Comparison of ENCODE assay signal across 21 cellular contexts in the genomic region with DNA sequence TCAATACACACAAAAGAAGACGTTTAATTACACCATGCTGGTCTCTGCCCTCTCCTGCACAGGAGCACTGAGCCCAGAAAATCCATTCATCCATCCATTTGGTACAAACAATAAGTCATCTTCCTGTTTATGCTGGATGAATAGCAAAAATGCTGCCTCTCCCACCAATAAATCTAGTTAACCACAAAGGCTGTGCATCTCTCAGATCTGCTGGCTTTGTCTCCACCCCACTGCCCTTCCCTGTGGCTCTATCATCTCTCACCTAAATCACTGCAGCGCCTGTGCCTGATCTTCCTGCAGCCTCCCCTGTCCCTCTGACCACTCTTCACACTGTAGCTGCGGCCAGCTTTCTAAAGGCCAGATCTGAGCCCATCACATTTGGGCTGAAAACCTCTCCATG.
DNase-seq lines count a peak whose midpoint lies in the region.
"Had no signal": no experiment of that assay in that cellular context is flagged by ENCODE, and none has a peak within 500 bp of the region (broad histone marks: within the 10 kb centered on the region; RNA-seq: fewer than 3 reads in every experiment).

No MANE protein-coding gene starts in this region.

- no peaks in the 10 kb centered on the region for H3K9me3 ChIP-seq in skeletal muscle satellite cell (replicated peaks; ENCODE audit: low read length)
- H3K9me3 ChIP-seq: adrenal gland, colonic mucosa, esophagus squamous epithelium, right atrium auricular region had no signal

- H3K27ac ChIP-seq in epithelial cell of prostate: no peak overlapping the region
- H3K27ac ChIP-seq: 22Rv1, adrenal gland, colonic mucosa, esophagus squamous epithelium, right atrium auricular region had no signal

- no peaks in the 10 kb centered on the region for H3K36me3 ChIP-seq in skeletal muscle satellite cell (ENCODE audit: insufficient read depth, low read length)
- H3K36me3 ChIP-seq: adrenal gland, colonic mucosa, esophagus squamous epithelium, right atrium auricular region had no signal

- H3K4me2 ChIP-seq in skeletal muscle satellite cell (ENCODE audit: low read length): peak overlapping the region; percentile 28

- peaks cover 56% of the 10 kb centered on the region for H3K4me1 ChIP-seq in skeletal muscle satellite cell (ENCODE audit: control insufficient read depth, insufficient read depth, low read length)
- H3K4me1 ChIP-seq: adrenal gland, colonic mucosa, right atrium auricular region had no signal

- H3K9ac ChIP-seq in skeletal muscle satellite cell (ENCODE audit: low read depth, low read length): no peak overlapping the region

- no peaks in the 10 kb centered on the region for H3K27me3 ChIP-seq in skeletal muscle satellite cell (ENCODE audit: control insufficient read depth, insufficient read depth, low read length)
- H3K27me3 ChIP-seq: adrenal gland, colonic mucosa, right atrium auricular region had no signal

- DNase-seq in DMS153 (lab: John Stamatoyannopoulos, UW) (peak; percentile 19), DMS153 treated with DMSO at 0.1 percent for 48 hours (lab: John Stamatoyannopoulos, UW; ENCODE audit: unreplicated experiment) (no peak), RPMI7951 (ENCODE audit: low read depth) (peak; percentile 40), epithelial cell of prostate (ENCODE audit: low read depth, low spot score) (peak; percentile 18), DMS79 (lab: John Stamatoyannopoulos, UW) (no peak), hippocampal formation (lab: John Stamatoyannopoulos, UW) (no peak)
- no peak for DNase-seq in stimulated activated CD4-positive, alpha-beta T cell treated with anti-CD3 and anti-CD28 coated beads, Interleukin-2, amount 100 ng/mL, for 48 hours
- DNase-seq: activated CD4-positive, alpha-beta memory T cell treated with anti-CD3 and anti-CD28 coated beads for 36 hours; colonic mucosa; esophagus squamous epithelium; GOT3; KG1; NCI-H748 treated with DMSO at 0.1 percent for 48 hours; stimulated activated CD4-positive, alpha-beta T cell treated with anti-CD3 and anti-CD28 coated beads, Interleukin-4, amount 100 ng/mL, for 4 hours; T-helper 9 cell; trophoblast cell had no signal

- H3K4me3 ChIP-seq in skeletal muscle satellite cell (ENCODE audit: low read length): no peak overlapping the region
- H3K4me3 ChIP-seq: adrenal gland, colonic mucosa, esophagus squamous epithelium, lung, right atrium auricular region had no signal

Comparison
In these comparisons a context has a peak if more than half of its experiments do, and no peak if none do; other contexts are left out.
1. DNase-seq: peak in DMS153 (single experiment), RPMI7951 (single experiment) and epithelial cell of prostate (single experiment); none in DMS153 treated with DMSO at 0.1 percent for 48 hours (single experiment), DMS79 (single experiment), stimulated activated CD4-positive, alpha-beta T cell treated with anti-CD3 and anti-CD28 coated beads, Interleukin-2, amount 100 ng/mL, for 48 hours (0 of 2) and hippocampal formation (0 of 2).